ENCODE assay signal across 12 cellular contexts in the genomic region with DNA sequence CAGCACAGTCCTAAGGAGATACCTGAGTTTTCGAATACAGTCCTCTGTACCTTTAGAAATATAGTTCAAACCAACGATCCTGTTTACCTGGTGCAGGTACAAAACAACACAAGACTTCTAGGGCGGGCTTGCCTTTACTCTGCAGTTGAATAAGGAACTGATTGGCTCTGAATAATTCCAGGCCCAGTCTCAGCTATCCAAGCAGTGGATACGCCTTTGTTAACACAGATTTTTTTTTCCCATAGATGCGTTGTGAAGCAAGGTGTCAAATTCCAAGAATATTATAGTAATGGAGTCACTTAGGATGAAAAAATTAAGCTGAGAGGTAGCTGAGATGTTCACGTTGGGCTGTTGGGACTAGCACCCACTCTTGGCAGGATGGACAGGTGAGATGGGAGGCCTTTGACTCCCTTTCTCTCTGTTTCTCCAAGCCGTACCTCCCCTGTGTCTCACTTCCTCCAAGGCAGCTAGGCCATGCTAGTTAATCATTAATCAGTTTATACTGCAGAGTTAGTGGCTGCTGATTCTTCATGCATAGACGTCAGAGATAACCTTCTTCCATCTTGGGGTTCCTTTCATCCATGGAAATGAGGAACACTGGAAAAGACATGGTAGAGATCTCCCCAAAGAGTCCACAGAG.
A peak's percentile ranks its signal among the peaks of the same experiment; 100 is the strongest.
DNase-seq lines count a peak whose midpoint lies in the region; ATAC-seq, FAIRE-seq and TF ChIP-seq lines count a peak whose summit lies in the region.
"Had no signal": no experiment of that assay in that cellular context is flagged by ENCODE, and none has a peak within 500 bp of the region (broad histone marks: within the 10 kb centered on the region; RNA-seq: fewer than 3 reads in every experiment).

No MANE protein-coding gene starts in this region.

- DNase-seq in pancreas (peak in 3 of 6 donors; percentile 21 to 25 (median 24)), SIG-M5 treated with dmso at 0.1 percent for 504 hours (lab: John Stamatoyannopoulos, UW; ENCODE audit: unreplicated experiment) (no peak), osteoblast (ENCODE audit: insufficient read length, low spot score, missing footprints) (no peak)
- no peak for DNase-seq in activated naive CD4-positive, alpha-beta T cell treated with anti-CD3 and anti-CD28 coated beads, Interleukin-2, amount 10 ng/mL, durations not matched to agents 7 days and 5 days
- no peak for DNase-seq in stimulated activated CD4-positive, alpha-beta T cell treated with anti-CD3 and anti-CD28 coated beads, Interleukin-1b, Interleukin-23, amount 100 ng/mL, for 48 hours
- DNase-seq: COR-L47, WERI-Rb-1 had no signal

- peaks cover 6 to 12% (median 9%) of the 10 kb centered on the region in 3 donors for H3K4me1 ChIP-seq in pancreas
- H3K4me1 ChIP-seq in osteoblast (ENCODE audit: insufficient read depth, low read length): no peaks in the 10 kb centered on the region
- H3K4me1 ChIP-seq: prostate gland had no signal

- CTCF ChIA-PET in activated naive CD4-positive, alpha-beta T cell treated with anti-CD3 and anti-CD28 coated beads, Interleukin-2, amount 10 ng/mL, durations not matched to agents 7 days and 5 days (lab: Charles Lee): no interaction called here

- H3K79me2 ChIP-seq in osteoblast (ENCODE audit: insufficient read depth, low read length): no peaks in the 10 kb centered on the region

- no peak for FAIRE-seq in pancreas (lab: Jason Lieb, UNC)

- H3K4me2 ChIP-seq in osteoblast (ENCODE audit: insufficient read depth, low read length): no peak overlapping the region

- H3K36me3 Mint-ChIP-seq in activated naive CD4-positive, alpha-beta T cell treated with anti-CD3 and anti-CD28 coated beads, Interleukin-2, amount 10 ng/mL, durations not matched to agents 7 days and 5 days: no peaks in the 10 kb centered on the region
- H3K36me3 Mint-ChIP-seq: activated naive CD8-positive, alpha-beta T cell had no signal

- intact Hi-C loops in pancreas (cut with DNase I): no loop called here

- no peak overlapping the region for H3K4me3 Mint-ChIP-seq in activated naive CD4-positive, alpha-beta T cell treated with anti-CD3 and anti-CD28 coated beads, Interleukin-2, amount 10 ng/mL, durations not matched to agents 7 days and 5 days
- H3K4me3 Mint-ChIP-seq: activated naive CD8-positive, alpha-beta T cell had no signal

- peak overlapping the region in 2 of 4 donors; percentile 20 to 22 for H3K27ac ChIP-seq in pancreas
- H3K27ac ChIP-seq in osteoblast (ENCODE audit: low read depth, low read length): no peak overlapping the region
- H3K27ac ChIP-seq: prostate gland, WERI-Rb-1 had no signal

- 44 to 45% methylated on average over 8 of the region's 8 CpGs for whole genome bisulfite sequencing in pancreas, 2 donors

- H3K27me3 Mint-ChIP-seq in activated naive CD4-positive, alpha-beta T cell treated with anti-CD3 and anti-CD28 coated beads, Interleukin-2, amount 10 ng/mL, durations not matched to agents 7 days and 5 days: peaks cover 3% of the 10 kb centered on the region
- H3K27me3 Mint-ChIP-seq: activated naive CD8-positive, alpha-beta T cell had no signal

- no peaks in the 10 kb centered on the region for H3K9me3 Mint-ChIP-seq in activated naive CD4-positive, alpha-beta T cell treated with anti-CD3 and anti-CD28 coated beads, Interleukin-2, amount 10 ng/mL, durations not matched to agents 7 days and 5 days

- H3K9me3 ChIP-seq in pancreas (no peaks in the 10 kb centered on the region), osteoblast (ENCODE audit: low read depth, low read length) (no peaks in the 10 kb centered on the region)
- H3K9me3 ChIP-seq: prostate gland had no signal

- no peaks in the 10 kb centered on the region for H4K20me1 ChIP-seq in osteoblast (ENCODE audit: insufficient read depth, low read length)

- H3K4me1 Mint-ChIP-seq in activated naive CD4-positive, alpha-beta T cell treated with anti-CD3 and anti-CD28 coated beads, Interleukin-2, amount 10 ng/mL, durations not matched to agents 7 days and 5 days: no peaks in the 10 kb centered on the region

- no peak overlapping the region for H3K4me3 ChIP-seq in pancreas
- H3K4me3 ChIP-seq in osteoblast (ENCODE audit: insufficient read depth, low read length): no peak overlapping the region
- H3K4me3 ChIP-seq: prostate gland had no signal

- peak; percentile 97 for ATAC-seq in GM19023 (IDR thresholded peaks at IDR 0.05; ENCODE audit: unreplicated experiment)
- ATAC-seq in HG02759 (IDR thresholded peaks at IDR 0.05; ENCODE audit: unreplicated experiment): peak; percentile 96
- peak; percentile 96 for ATAC-seq in HG03571 (IDR thresholded peaks at IDR 0.05; ENCODE audit: unreplicated experiment)
- ATAC-seq in pancreas: peak; percentile 91 to 95 (median 95)

- H3K27me3 ChIP-seq in pancreas (no peaks in the 10 kb centered on the region), osteoblast (ENCODE audit: insufficient read depth, low read length) (no peaks in the 10 kb centered on the region)

- H3K36me3 ChIP-seq in pancreas (no peaks in the 10 kb centered on the region), osteoblast (ENCODE audit: insufficient read depth, low read length) (no peaks in the 10 kb centered on the region)
- H3K36me3 ChIP-seq: prostate gland, WERI-Rb-1 had no signal

- TF ChIP-seq CTCF in pancreas (IDR thresholded peaks at IDR 0.05) (no peak), osteoblast (IDR thresholded peaks at IDR 0.05; ENCODE audit: extremely low read depth, low read depth, low read length) (no peak)

- no peak overlapping the region for H2AFZ ChIP-seq in osteoblast (ENCODE audit: low read length)

- H3K27ac Mint-ChIP-seq in activated naive CD4-positive, alpha-beta T cell treated with anti-CD3 and anti-CD28 coated beads, Interleukin-2, amount 10 ng/mL, durations not matched to agents 7 days and 5 days: no peak overlapping the region
- H3K27ac Mint-ChIP-seq: activated naive CD8-positive, alpha-beta T cell had no signal
